ENCODE assay signal across 18 cellular contexts in the genomic region with DNA sequence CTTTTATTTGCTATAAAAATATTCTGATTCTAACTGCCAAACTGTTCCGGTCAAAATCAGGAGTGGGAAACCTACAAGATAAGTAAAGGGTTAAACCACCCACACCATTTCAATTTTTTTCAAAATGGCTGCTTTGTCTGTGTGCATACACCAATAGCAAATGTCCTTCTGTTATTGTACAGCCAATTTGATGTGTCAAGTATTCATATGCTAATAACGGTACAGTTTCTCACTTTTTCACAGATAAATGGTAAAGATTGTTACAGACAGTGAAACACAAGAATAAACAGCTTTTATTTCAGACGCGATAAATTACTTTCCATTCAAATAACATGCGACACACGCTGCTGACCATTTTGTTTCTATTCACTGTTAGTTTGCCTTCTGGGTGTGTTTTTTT.
DNase-seq lines count a peak whose midpoint lies in the region; TF ChIP-seq lines count a peak whose summit lies in the region.
"Had no signal": no experiment of that assay in that cellular context is flagged by ENCODE, and none has a peak within 500 bp of the region (broad histone marks: within the 10 kb centered on the region; RNA-seq: fewer than 3 reads in every experiment).

No MANE protein-coding gene starts in this region.

- no peaks in the 10 kb centered on the region for H4K20me1 ChIP-seq in neural cell (ENCODE audit: insufficient read depth)

- H3K27ac ChIP-seq in neural cell (ENCODE audit: low read length) (peak overlapping the region; percentile 34), temporal lobe (ENCODE audit: low read depth, low read length) (peak overlapping the region; percentile 19)
- H3K27ac ChIP-seq: 22Rv1, C4-2B, SJSA1 had no signal

- peaks cover 97% of the 10 kb centered on the region for H3K4me1 Mint-ChIP-seq in brain

- no peaks in the 10 kb centered on the region for H3F3A ChIP-seq in neural cell (ENCODE audit: insufficient read depth, low read length, poor library complexity, severe bottlenecking)

- H3K9me3 ChIP-seq in neural cell (ENCODE audit: low read length): no peaks in the 10 kb centered on the region
- H3K9me3 ChIP-seq: SJSA1 had no signal

- H3K27me3 Mint-ChIP-seq in brain: no peaks in the 10 kb centered on the region

- no peaks in the 10 kb centered on the region for H3K9me2 ChIP-seq in neural cell (ENCODE audit: insufficient read depth, low read length)

- H2AFZ ChIP-seq in neural cell (ENCODE audit: low read depth, low read length): peak overlapping the region; percentile 16

- TF ChIP-seq RAD21 in neural cell (conservative IDR thresholded peaks at IDR 0.05): no peak

- DNase-seq in NCI-H2227 (lab: John Stamatoyannopoulos, UW; ENCODE audit: unreplicated experiment) (peak; percentile 19), NCI-H2227 treated with DMSO at 0.1 percent for 48 hours (lab: John Stamatoyannopoulos, UW) (no peak)
- DNase-seq in activated CD4-positive, alpha-beta T cell treated with anti-CD3 and anti-CD28 coated beads for 48 hours: no peak
- DNase-seq in activated CD4-positive, alpha-beta T cell treated with anti-CD3 and anti-CD28 coated beads for 4 hours: no peak
- no peak for DNase-seq in activated T-cell treated with anti-CD3 and anti-CD28 coated beads, Interleukin-2, amount 50 U/mL, for 48 hours
- DNase-seq: DMS53, EL, H7, KBM-7, NCI-H1092, NCI-H1436, NCI-H526 had no signal

- H3K4me3 Mint-ChIP-seq in brain: peak overlapping the region; percentile 62 to 87 (median 81)

- no peaks in the 10 kb centered on the region for H3K27me3 ChIP-seq in neural cell (ENCODE audit: insufficient read depth, low read depth, low read length)
- H3K27me3 ChIP-seq: SJSA1 had no signal

- no peak for TF ChIP-seq CTCF in brain (conservative IDR thresholded peaks at IDR 0.05)
- TF ChIP-seq CTCF in neural cell (IDR thresholded peaks at IDR 0.05; ENCODE audit: poor library complexity, severe bottlenecking): no peak

- no peaks in the 10 kb centered on the region for H3K9me3 Mint-ChIP-seq in brain

- H3K4me2 ChIP-seq in neural cell (ENCODE audit: low read length): peak overlapping the region; percentile 29

- peak overlapping the region; percentile 39 for H3K4me3 ChIP-seq in neural cell (ENCODE audit: low read length)
- H3K4me3 ChIP-seq: SJSA1 had no signal

- no peaks in the 10 kb centered on the region for H3K36me3 ChIP-seq in neural cell (ENCODE audit: insufficient read depth, low read length)
- H3K36me3 ChIP-seq: SJSA1 had no signal

- peak overlapping the region; percentile 94 to 98 (median 96) for H3K27ac Mint-ChIP-seq in brain

- TF ChIP-seq EP300 in neural cell (conservative IDR thresholded peaks at IDR 0.05; ENCODE audit: poor library complexity, severe bottlenecking): no peak

- no peaks in the 10 kb centered on the region for H3K36me3 Mint-ChIP-seq in brain

- no peaks in the 10 kb centered on the region for H3K79me2 ChIP-seq in neural cell (replicated peaks; ENCODE audit: insufficient read depth, low read length)

- peak overlapping the region; percentile 4 for H3K9ac ChIP-seq in neural cell (ENCODE audit: low read length)

TF ChIP-seq in neural cell, 6 proteins besides CTCF, POLR2A, EP300 and RAD21:
- TF ChIP-seq SMC3 (conservative IDR thresholded peaks at IDR 0.05; ENCODE audit: poor library complexity) (no peak), TAF1 (IDR thresholded peaks at IDR 0.05; ENCODE audit: low read depth) (no peak), MXI1 (conservative IDR thresholded peaks at IDR 0.05; ENCODE audit: poor library complexity, severe bottlenecking) (no peak), POLR2AphosphoS5 (IDR thresholded peaks at IDR 0.05) (no peak), EZH2 (IDR thresholded peaks at IDR 0.05; ENCODE audit: borderline replicate concordance, insufficient read depth, low read length, poor library complexity, severe bottlenecking) (no peak)
- TF ChIP-seq, protein P1, sequence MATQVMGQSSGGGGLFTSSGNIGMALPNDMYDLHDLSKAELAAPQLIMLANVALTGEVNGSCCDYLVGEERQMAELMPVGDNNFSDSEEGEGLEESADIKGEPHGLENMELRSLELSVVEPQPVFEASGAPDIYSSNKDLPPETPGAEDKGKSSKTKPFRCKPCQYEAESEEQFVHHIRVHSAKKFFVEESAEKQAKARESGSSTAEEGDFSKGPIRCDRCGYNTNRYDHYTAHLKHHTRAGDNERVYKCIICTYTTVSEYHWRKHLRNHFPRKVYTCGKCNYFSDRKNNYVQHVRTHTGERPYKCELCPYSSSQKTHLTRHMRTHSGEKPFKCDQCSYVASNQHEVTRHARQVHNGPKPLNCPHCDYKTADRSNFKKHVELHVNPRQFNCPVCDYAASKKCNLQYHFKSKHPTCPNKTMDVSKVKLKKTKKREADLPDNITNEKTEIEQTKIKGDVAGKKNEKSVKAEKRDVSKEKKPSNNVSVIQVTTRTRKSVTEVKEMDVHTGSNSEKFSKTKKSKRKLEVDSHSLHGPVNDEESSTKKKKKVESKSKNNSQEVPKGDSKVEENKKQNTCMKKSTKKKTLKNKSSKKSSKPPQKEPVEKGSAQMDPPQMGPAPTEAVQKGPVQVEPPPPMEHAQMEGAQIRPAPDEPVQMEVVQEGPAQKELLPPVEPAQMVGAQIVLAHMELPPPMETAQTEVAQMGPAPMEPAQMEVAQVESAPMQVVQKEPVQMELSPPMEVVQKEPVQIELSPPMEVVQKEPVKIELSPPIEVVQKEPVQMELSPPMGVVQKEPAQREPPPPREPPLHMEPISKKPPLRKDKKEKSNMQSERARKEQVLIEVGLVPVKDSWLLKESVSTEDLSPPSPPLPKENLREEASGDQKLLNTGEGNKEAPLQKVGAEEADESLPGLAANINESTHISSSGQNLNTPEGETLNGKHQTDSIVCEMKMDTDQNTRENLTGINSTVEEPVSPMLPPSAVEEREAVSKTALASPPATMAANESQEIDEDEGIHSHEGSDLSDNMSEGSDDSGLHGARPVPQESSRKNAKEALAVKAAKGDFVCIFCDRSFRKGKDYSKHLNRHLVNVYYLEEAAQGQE (IDR thresholded peaks at IDR 0.05; ENCODE audit: borderline replicate concordance): no peak
TF ChIP-seq in neural cell: peak in this region for 0.
